19 cellular contexts compared by ENCODE assay signal in genomic region chr12:69671597-69671996, GRCh38. TPM values are rescaled to one million over a fixed set of nuclear protein-coding genes. Genes with fewer than 3 reads are reported as not detected.
"Had no signal": no experiment of that assay in that cellular context is flagged by ENCODE, and none has a peak within 500 bp of the region (broad histone marks: within the 10 kb centered on the region; RNA-seq: fewer than 3 reads in every experiment).

No MANE protein-coding gene starts in this region.

- H3K4me1 Mint-ChIP-seq: activated CD4-positive, alpha-beta T cell treated with anti-CD3 and anti-CD28 coated beads, Interleukin-2, amount 10 ng/mL, durations not matched to agents 24 days and 14 days; activated naive CD8-positive, alpha-beta T cell treated with anti-CD3 and anti-CD28 coated beads for 36 hours; brain; stimulated activated naive B cell treated with anti-CD40 and anti-IgM and Interleukin-4, amounts not matched to agents 10 μg/mL and 1 μg/mL and 100 μg/mL, for 72 hours had no signal

- H3K4me3 Mint-ChIP-seq: activated CD4-positive, alpha-beta T cell treated with anti-CD3 and anti-CD28 coated beads, Interleukin-2, amount 10 ng/mL, durations not matched to agents 24 days and 14 days; activated naive CD8-positive, alpha-beta T cell treated with anti-CD3 and anti-CD28 coated beads for 36 hours; brain; dendritic cell treated with granulocyte-macrophage colony-stimulating factor and Interleukin-4, amounts not matched to agents 40 ng/mL and 50 ng/mL, for 4 days; effector memory CD8-positive, alpha-beta T cell; natural killer cell treated with Interleukin-12 subunit alpha and Interleukin-12 subunit beta and Interleukin-15 and Interleukin-18, amount 100 ng/mL, for 72 hours; stimulated activated naive B cell treated with anti-CD40 and anti-IgM and Interleukin-4, amounts not matched to agents 10 μg/mL and 1 μg/mL and 100 μg/mL, for 72 hours had no signal

- H3K27me3 ChIP-seq: foreskin keratinocyte, tibial artery had no signal

- H3K27ac ChIP-seq: foreskin keratinocyte, tibial artery had no signal

- H3K36me3 ChIP-seq: tibial artery had no signal

- H3K27ac Mint-ChIP-seq: activated CD4-positive, alpha-beta T cell treated with anti-CD3 and anti-CD28 coated beads, Interleukin-2, amount 10 ng/mL, durations not matched to agents 24 days and 14 days; activated naive CD8-positive, alpha-beta T cell treated with anti-CD3 and anti-CD28 coated beads for 36 hours; dendritic cell treated with granulocyte-macrophage colony-stimulating factor and Interleukin-4, amounts not matched to agents 40 ng/mL and 50 ng/mL, for 4 days; effector memory CD8-positive, alpha-beta T cell; natural killer cell treated with Interleukin-12 subunit alpha and Interleukin-12 subunit beta and Interleukin-15 and Interleukin-18, amount 100 ng/mL, for 72 hours; stimulated activated naive B cell treated with anti-CD40 and anti-IgM and Interleukin-4, amounts not matched to agents 10 μg/mL and 1 μg/mL and 100 μg/mL, for 72 hours had no signal

- DNase-seq: activated CD4-positive, alpha-beta T cell treated with anti-CD3 and anti-CD28 coated beads, Interleukin-2, amount 10 ng/mL, durations not matched to agents 24 days and 14 days; activated CD4-positive, CD25-positive, alpha-beta regulatory T cell; activated CD8-positive, alpha-beta memory T cell treated with anti-CD3 and anti-CD28 coated beads, Interleukin-2, amount 50 U/mL, for 48 hours; activated gamma-delta T cell treated with Interleukin-2 at 50 U/mL for 16 hours; activated naive CD8-positive, alpha-beta T cell treated with anti-CD3 and anti-CD28 coated beads for 36 hours; central memory CD4-positive, alpha-beta T cell; effector memory CD8-positive, alpha-beta T cell; foreskin keratinocyte; kidney glomerular epithelial cell; nucleus accumbens; posterior cingulate gyrus; retina; stimulated activated CD4-positive, alpha-beta T cell treated with anti-CD3 and anti-CD28 coated beads, Interleukin-2, amount 100 ng/mL, for 48 hours; stimulated activated naive B cell treated with anti-CD40 and anti-IgM and Interleukin-4, amounts not matched to agents 10 μg/mL and 1 μg/mL and 100 μg/mL, for 72 hours; tibial artery had no signal

- H3K9me3 Mint-ChIP-seq: activated CD4-positive, alpha-beta T cell treated with anti-CD3 and anti-CD28 coated beads, Interleukin-2, amount 10 ng/mL, durations not matched to agents 24 days and 14 days; activated naive CD8-positive, alpha-beta T cell treated with anti-CD3 and anti-CD28 coated beads for 36 hours; brain; dendritic cell treated with granulocyte-macrophage colony-stimulating factor and Interleukin-4, amounts not matched to agents 40 ng/mL and 50 ng/mL, for 4 days; effector memory CD8-positive, alpha-beta T cell; natural killer cell treated with Interleukin-12 subunit alpha and Interleukin-12 subunit beta and Interleukin-15 and Interleukin-18, amount 100 ng/mL, for 72 hours; stimulated activated naive B cell treated with anti-CD40 and anti-IgM and Interleukin-4, amounts not matched to agents 10 μg/mL and 1 μg/mL and 100 μg/mL, for 72 hours had no signal

- H3K4me3 ChIP-seq: tibial artery had no signal

- H3K9me3 ChIP-seq: tibial artery had no signal

- H3K36me3 Mint-ChIP-seq: activated naive CD8-positive, alpha-beta T cell treated with anti-CD3 and anti-CD28 coated beads for 36 hours; natural killer cell treated with Interleukin-12 subunit alpha and Interleukin-12 subunit beta and Interleukin-15 and Interleukin-18, amount 100 ng/mL, for 72 hours; stimulated activated naive B cell treated with anti-CD40 and anti-IgM and Interleukin-4, amounts not matched to agents 10 μg/mL and 1 μg/mL and 100 μg/mL, for 72 hours had no signal

- H3K4me1 ChIP-seq: foreskin keratinocyte, tibial artery had no signal

- ATAC-seq: effector memory CD8-positive, alpha-beta T cell; foreskin keratinocyte; natural killer cell treated with Interleukin-12 subunit alpha and Interleukin-12 subunit beta and Interleukin-15 and Interleukin-18, amount 100 ng/mL, for 72 hours; stimulated activated naive B cell treated with anti-CD40 and anti-IgM and Interleukin-4, amounts not matched to agents 10 μg/mL and 1 μg/mL and 100 μg/mL, for 72 hours had no signal

RNA-seq across cellular contexts. Expression of gene BEST3, which starts 27.5 kb away (rescaled TPM):
- total RNA-seq: activated CD4-positive, alpha-beta T cell treated with anti-CD3 and anti-CD28 coated beads, Interleukin-2, amount 10 ng/mL, durations not matched to agents 24 days and 14 days; activated naive CD8-positive, alpha-beta T cell treated with anti-CD3 and anti-CD28 coated beads for 36 hours; mesenteric fat pad; natural killer cell treated with Interleukin-12 subunit alpha and Interleukin-12 subunit beta and Interleukin-15 and Interleukin-18, amount 100 ng/mL, for 72 hours had no signal
